Comparison of ENCODE assay signal across 28 cellular contexts in the genomic region with DNA sequence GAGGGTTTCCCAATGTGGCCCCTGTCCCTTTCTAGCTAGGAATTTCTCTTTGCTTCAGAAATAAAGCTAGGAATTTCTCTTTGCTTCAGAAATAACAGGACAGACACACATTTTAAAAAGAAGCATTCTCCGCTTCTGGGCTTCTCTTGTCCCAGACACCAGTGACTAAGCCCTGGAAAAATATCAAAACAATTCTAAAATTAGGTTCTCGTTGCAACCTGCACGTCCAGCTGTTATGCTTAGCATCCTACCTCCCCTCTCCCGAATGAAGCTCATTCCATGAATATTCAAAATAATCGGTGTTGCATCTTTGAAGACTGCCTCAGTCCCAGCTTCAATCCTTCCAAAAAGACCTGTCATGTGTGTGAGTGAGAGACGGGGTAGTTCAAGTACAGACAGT. TPM values are rescaled to one million over a fixed set of nuclear protein-coding genes. Genes with fewer than 3 reads are reported as not detected.
"Had no signal": no experiment of that assay in that cellular context is flagged by ENCODE, and none has a peak within 500 bp of the region (broad histone marks: within the 10 kb centered on the region; RNA-seq: fewer than 3 reads in every experiment).

No MANE protein-coding gene starts in this region.

- H3K27me3 ChIP-seq: dorsolateral prefrontal cortex, right atrium auricular region, testis, transverse colon, uterus had no signal

- H2AFZ ChIP-seq: hepatocyte, parathyroid adenoma had no signal

- H3K4me1 ChIP-seq: heart left ventricle, left lung, parathyroid adenoma, prostate gland, right atrium auricular region, spleen, testis, transverse colon, upper lobe of right lung, uterus had no signal

- H3K9ac ChIP-seq: parathyroid adenoma had no signal

- H3K27ac ChIP-seq: epithelial cell of prostate, gastrocnemius medialis, heart left ventricle, hepatocyte, left lung, parathyroid adenoma, prostate gland, right atrium auricular region, skin epidermis, spleen, testis, transverse colon, upper lobe of right lung, uterus had no signal

- DNase-seq: dorsolateral prefrontal cortex; effector CD4-positive, alpha-beta T cell; foreskin fibroblast; gastrocnemius medialis; heart left ventricle; left cardiac atrium; left lung; mesenchymal stem cell; mucosa of descending colon; natural killer cell; spleen; stimulated activated CD4-positive, alpha-beta T cell treated with anti-CD3 and anti-CD28 coated beads, Interleukin-4, amount 100 ng/mL, for 4 hours; stimulated activated naive CD8-positive, alpha-beta T cell treated with anti-CD3 and anti-CD28 coated beads, Interleukin-15, Interleukin-2, amounts not matched to agents 100 U/mL and 50 U/mL, for 24 hours; substantia nigra; testis; transverse colon; upper lobe of right lung; uterus had no signal

- H3K36me3 ChIP-seq: gastrocnemius medialis, heart left ventricle, left lung, prostate gland, right atrium auricular region, spleen, transverse colon, upper lobe of right lung, uterus had no signal

- H3K4me3 ChIP-seq: dorsolateral prefrontal cortex, gastrocnemius medialis, heart left ventricle, hepatocyte, left lung, mucosa of descending colon, prostate gland, right atrium auricular region, skin epidermis, spleen, testis, transverse colon, upper lobe of right lung, uterus had no signal

- ATAC-seq: esophagus mucosa; gastrocnemius medialis; heart left ventricle; left cardiac atrium; left lung; mucosa of descending colon; natural killer cell; sciatic nerve; stimulated activated memory B cell treated with anti-CD40 and anti-IgM and Interleukin-4, amounts not matched to agents 10 μg/mL and 1 μg/mL and 100 μg/mL, for 72 hours; stimulated activated naive CD8-positive, alpha-beta T cell treated with anti-CD3 and anti-CD28 coated beads, Interleukin-15, Interleukin-2, amounts not matched to agents 100 U/mL and 50 U/mL, for 24 hours; upper lobe of right lung had no signal

- H3K9me3 ChIP-seq: gastrocnemius medialis, heart left ventricle, left lung, mucosa of descending colon, prostate gland, right atrium auricular region, spleen, testis, transverse colon, upper lobe of right lung, uterus had no signal

- H3K79me2 ChIP-seq: hepatocyte, parathyroid adenoma had no signal

- H3K4me2 ChIP-seq: hepatocyte had no signal

RNA-seq across cellular contexts. Expression of a gene that starts 45.6 kb away (rescaled TPM):
- total RNA-seq: osteoblast had no signal
